ENCODE assay signal across 2 cellular contexts in genomic region chr19:36113895-36114762, GRCh38.
A peak's percentile ranks its signal among the peaks of the same experiment; 100 is the strongest.
TF ChIP-seq lines count a peak whose summit lies in the region.

No MANE protein-coding gene starts in this region.

TF ChIP-seq in PFSK-1, 5 proteins besides CTCF, POLR2A, EP300 and RAD21:
- TF ChIP-seq FOXP2 (optimal IDR thresholded peaks at IDR 0.05; ENCODE audit: borderline replicate concordance, extremely low read depth, extremely low read length, insufficient read depth) (peak; percentile 78), POLR2AphosphoS5 (IDR thresholded peaks at IDR 0.05; ENCODE audit: low read depth, low read length) (no peak)
TF ChIP-seq in PFSK-1: peak in this region for 1.

TF ChIP-seq in HepG2, 621 proteins besides CTCF, POLR2A, EP300 and RAD21:
- TF ChIP-seq TMF1 (CRISPR knock-in tag; IDR thresholded peaks at IDR 0.05; ENCODE audit: low read depth) (no peak), SMAD1 (CRISPR knock-in tag; IDR thresholded peaks at IDR 0.05; ENCODE audit: borderline replicate concordance, low read depth) (peak; percentile 86; the same call in 1 of the 2 replicates), ETV5 (CRISPR knock-in tag; IDR thresholded peaks at IDR 0.05; ENCODE audit: borderline replicate concordance) (0 out of 2 replicates have a peak, but pooled peaks have one; percentile 13), ZNF564 (CRISPR knock-in tag; IDR thresholded peaks at IDR 0.05) (0 out of 2 replicates have a peak, but pooled peaks have one; percentile 40), ZFP82 (CRISPR knock-in tag; IDR thresholded peaks at IDR 0.05; ENCODE audit: borderline replicate concordance) (peak; percentile 18; the same call in 1 of the 2 replicates), PCBP1 (IDR thresholded peaks at IDR 0.05; ENCODE audit: borderline replicate concordance, low read depth, low read length) (peak; percentile 8; the same call in 1 of the 2 replicates), AGO2 (optimal IDR thresholded peaks at IDR 0.05; ENCODE audit: low read depth, low read length) (peak; percentile 15), AKAP8 (CRISPR knock-in tag; IDR thresholded peaks at IDR 0.05) (0 out of 2 replicates have a peak, but pooled peaks have one; percentile 44), ZNF292 (CRISPR knock-in tag; IDR thresholded peaks at IDR 0.05; ENCODE audit: borderline replicate concordance, low read depth) (no peak), NFRKB (IDR thresholded peaks at IDR 0.05) (no peak), KLF13 (CRISPR knock-in tag; IDR thresholded peaks at IDR 0.05) (0 out of 2 replicates have a peak, but pooled peaks have one; percentile 24), ZNF335 (CRISPR knock-in tag; IDR thresholded peaks at IDR 0.05) (no peak), FOXA1 (IDR thresholded peaks at IDR 0.05) (no peak), FOXA1 (CRISPR knock-in tag; IDR thresholded peaks at IDR 0.05) (peak; percentile 50; the same call in 1 of the 2 replicates), HMG20B (CRISPR knock-in tag; conservative IDR thresholded peaks at IDR 0.05) (no peak), DPF2 (CRISPR knock-in tag; IDR thresholded peaks at IDR 0.05; ENCODE audit: borderline replicate concordance, low read depth) (no peak), EED (CRISPR knock-in tag; IDR thresholded peaks at IDR 0.05) (no peak), ZUFSP (CRISPR knock-in tag; IDR thresholded peaks at IDR 0.05; ENCODE audit: borderline replicate concordance) (no peak), ATF5 (CRISPR knock-in tag; IDR thresholded peaks at IDR 0.05; ENCODE audit: low read depth) (no peak), UBTF (CRISPR knock-in tag; IDR thresholded peaks at IDR 0.05) (no peak; the same call in 1 of the 2 replicates), ZNF792 (CRISPR knock-in tag; IDR thresholded peaks at IDR 0.05) (no peak), JUNB (CRISPR knock-in tag; IDR thresholded peaks at IDR 0.05; ENCODE audit: borderline replicate concordance) (no peak), ZNF383 (CRISPR knock-in tag; IDR thresholded peaks at IDR 0.05; ENCODE audit: borderline replicate concordance) (no peak), ARHGAP35 (CRISPR knock-in tag; IDR thresholded peaks at IDR 0.05; ENCODE audit: borderline replicate concordance) (no peak), ZNF431 (CRISPR knock-in tag; IDR thresholded peaks at IDR 0.05; ENCODE audit: borderline replicate concordance, low read depth) (no peak), NFE2L2 (IDR thresholded peaks at IDR 0.05; ENCODE audit: low read length) (no peak), BRD4 (CRISPR knock-in tag; IDR thresholded peaks at IDR 0.05) (no peak), ZFYVE20 (CRISPR knock-in tag; IDR thresholded peaks at IDR 0.05; ENCODE audit: borderline replicate concordance, low read depth) (no peak), SAFB2 (CRISPR knock-in tag; IDR thresholded peaks at IDR 0.05; ENCODE audit: borderline replicate concordance, low read depth) (0 out of 2 replicates have a peak, but pooled peaks have one; percentile 45), RFX1 (IDR thresholded peaks at IDR 0.05) (no peak), PHF21A (CRISPR knock-in tag; IDR thresholded peaks at IDR 0.05) (no peak), FOXK1 (CRISPR knock-in tag; IDR thresholded peaks at IDR 0.05; ENCODE audit: borderline replicate concordance, low read depth) (no peak), ZNF225 (CRISPR knock-in tag; IDR thresholded peaks at IDR 0.05) (no peak), SALL1 (CRISPR knock-in tag; IDR thresholded peaks at IDR 0.05) (no peak), FOXA3 (CRISPR knock-in tag; IDR thresholded peaks at IDR 0.05) (0 out of 2 replicates have a peak, but pooled peaks have one; percentile 8), ZNF775 (CRISPR knock-in tag; IDR thresholded peaks at IDR 0.05; ENCODE audit: borderline replicate concordance) (no peak), ZMAT5 (CRISPR knock-in tag; IDR thresholded peaks at IDR 0.05; ENCODE audit: borderline replicate concordance, low read depth) (no peak)
- TF ChIP-seq, protein P1, sequence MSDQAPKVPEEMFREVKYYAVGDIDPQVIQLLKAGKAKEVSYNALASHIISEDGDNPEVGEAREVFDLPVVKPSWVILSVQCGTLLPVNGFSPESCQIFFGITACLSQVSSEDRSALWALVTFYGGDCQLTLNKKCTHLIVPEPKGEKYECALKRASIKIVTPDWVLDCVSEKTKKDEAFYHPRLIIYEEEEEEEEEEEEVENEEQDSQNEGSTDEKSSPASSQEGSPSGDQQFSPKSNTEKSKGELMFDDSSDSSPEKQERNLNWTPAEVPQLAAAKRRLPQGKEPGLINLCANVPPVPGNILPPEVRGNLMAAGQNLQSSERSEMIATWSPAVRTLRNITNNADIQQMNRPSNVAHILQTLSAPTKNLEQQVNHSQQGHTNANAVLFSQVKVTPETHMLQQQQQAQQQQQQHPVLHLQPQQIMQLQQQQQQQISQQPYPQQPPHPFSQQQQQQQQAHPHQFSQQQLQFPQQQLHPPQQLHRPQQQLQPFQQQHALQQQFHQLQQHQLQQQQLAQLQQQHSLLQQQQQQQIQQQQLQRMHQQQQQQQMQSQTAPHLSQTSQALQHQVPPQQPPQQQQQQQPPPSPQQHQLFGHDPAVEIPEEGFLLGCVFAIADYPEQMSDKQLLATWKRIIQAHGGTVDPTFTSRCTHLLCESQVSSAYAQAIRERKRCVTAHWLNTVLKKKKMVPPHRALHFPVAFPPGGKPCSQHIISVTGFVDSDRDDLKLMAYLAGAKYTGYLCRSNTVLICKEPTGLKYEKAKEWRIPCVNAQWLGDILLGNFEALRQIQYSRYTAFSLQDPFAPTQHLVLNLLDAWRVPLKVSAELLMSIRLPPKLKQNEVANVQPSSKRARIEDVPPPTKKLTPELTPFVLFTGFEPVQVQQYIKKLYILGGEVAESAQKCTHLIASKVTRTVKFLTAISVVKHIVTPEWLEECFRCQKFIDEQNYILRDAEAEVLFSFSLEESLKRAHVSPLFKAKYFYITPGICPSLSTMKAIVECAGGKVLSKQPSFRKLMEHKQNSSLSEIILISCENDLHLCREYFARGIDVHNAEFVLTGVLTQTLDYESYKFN (CRISPR knock-in tag; conservative IDR thresholded peaks at IDR 0.05) = no peak
- TF ChIP-seq, protein P2, sequence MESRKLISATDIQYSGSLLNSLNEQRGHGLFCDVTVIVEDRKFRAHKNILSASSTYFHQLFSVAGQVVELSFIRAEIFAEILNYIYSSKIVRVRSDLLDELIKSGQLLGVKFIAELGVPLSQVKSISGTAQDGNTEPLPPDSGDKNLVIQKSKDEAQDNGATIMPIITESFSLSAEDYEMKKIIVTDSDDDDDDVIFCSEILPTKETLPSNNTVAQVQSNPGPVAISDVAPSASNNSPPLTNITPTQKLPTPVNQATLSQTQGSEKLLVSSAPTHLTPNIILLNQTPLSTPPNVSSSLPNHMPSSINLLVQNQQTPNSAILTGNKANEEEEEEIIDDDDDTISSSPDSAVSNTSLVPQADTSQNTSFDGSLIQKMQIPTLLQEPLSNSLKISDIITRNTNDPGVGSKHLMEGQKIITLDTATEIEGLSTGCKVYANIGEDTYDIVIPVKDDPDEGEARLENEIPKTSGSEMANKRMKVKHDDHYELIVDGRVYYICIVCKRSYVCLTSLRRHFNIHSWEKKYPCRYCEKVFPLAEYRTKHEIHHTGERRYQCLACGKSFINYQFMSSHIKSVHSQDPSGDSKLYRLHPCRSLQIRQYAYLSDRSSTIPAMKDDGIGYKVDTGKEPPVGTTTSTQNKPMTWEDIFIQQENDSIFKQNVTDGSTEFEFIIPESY (CRISPR knock-in tag; IDR thresholded peaks at IDR 0.05) = peak; percentile 67
- TF ChIP-seq, protein P3, sequence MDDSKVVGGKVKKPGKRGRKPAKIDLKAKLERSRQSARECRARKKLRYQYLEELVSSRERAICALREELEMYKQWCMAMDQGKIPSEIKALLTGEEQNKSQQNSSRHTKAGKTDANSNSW (CRISPR knock-in tag; IDR thresholded peaks at IDR 0.05; ENCODE audit: borderline replicate concordance) = 0 out of 2 replicates have a peak, but pooled peaks have one; percentile 3
- TF ChIP-seq, protein P4, sequence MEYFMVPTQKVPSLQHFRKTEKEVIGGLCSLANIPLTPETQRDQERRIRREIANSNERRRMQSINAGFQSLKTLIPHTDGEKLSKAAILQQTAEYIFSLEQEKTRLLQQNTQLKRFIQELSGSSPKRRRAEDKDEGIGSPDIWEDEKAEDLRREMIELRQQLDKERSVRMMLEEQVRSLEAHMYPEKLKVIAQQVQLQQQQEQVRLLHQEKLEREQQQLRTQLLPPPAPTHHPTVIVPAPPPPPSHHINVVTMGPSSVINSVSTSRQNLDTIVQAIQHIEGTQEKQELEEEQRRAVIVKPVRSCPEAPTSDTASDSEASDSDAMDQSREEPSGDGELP (IDR thresholded peaks at IDR 0.05; ENCODE audit: borderline replicate concordance, low read depth) = peak; percentile 62; the same call in 1 of the 2 replicates
- TF ChIP-seq, protein P5, sequence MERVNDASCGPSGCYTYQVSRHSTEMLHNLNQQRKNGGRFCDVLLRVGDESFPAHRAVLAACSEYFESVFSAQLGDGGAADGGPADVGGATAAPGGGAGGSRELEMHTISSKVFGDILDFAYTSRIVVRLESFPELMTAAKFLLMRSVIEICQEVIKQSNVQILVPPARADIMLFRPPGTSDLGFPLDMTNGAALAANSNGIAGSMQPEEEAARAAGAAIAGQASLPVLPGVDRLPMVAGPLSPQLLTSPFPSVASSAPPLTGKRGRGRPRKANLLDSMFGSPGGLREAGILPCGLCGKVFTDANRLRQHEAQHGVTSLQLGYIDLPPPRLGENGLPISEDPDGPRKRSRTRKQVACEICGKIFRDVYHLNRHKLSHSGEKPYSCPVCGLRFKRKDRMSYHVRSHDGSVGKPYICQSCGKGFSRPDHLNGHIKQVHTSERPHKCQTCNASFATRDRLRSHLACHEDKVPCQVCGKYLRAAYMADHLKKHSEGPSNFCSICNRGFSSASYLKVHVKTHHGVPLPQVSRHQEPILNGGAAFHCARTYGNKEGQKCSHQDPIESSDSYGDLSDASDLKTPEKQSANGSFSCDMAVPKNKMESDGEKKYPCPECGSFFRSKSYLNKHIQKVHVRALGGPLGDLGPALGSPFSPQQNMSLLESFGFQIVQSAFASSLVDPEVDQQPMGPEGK (CRISPR knock-in tag; IDR thresholded peaks at IDR 0.05) = 0 out of 2 replicates have a peak, but pooled peaks have one; percentile 32
TF ChIP-seq in HepG2: peak in this region for 15.
